Comparison of ENCODE assay signal across 18 cellular contexts in genomic region chr20:46346770-46347169, GRCh38. TPM values are rescaled to one million over a fixed set of nuclear protein-coding genes. Genes with fewer than 3 reads are reported as not detected.
A peak's percentile ranks its signal among the peaks of the same experiment; 100 is the strongest.
DNase-seq lines count a peak whose midpoint lies in the region; ATAC-seq, FAIRE-seq and TF ChIP-seq lines count a peak whose summit lies in the region.
"Had no signal": no experiment of that assay in that cellular context is flagged by ENCODE, and none has a peak within 500 bp of the region (broad histone marks: within the 10 kb centered on the region; RNA-seq: fewer than 3 reads in every experiment).

No MANE protein-coding gene starts in this region.

- no peak for TF ChIP-seq EP300 in gastroesophageal sphincter (IDR thresholded peaks at IDR 0.05)

- CTCF ChIA-PET in Caco-2 (lab: Charles Lee): interaction anchor here (0.7 to 0.9 kb wide), 2 partner anchors 12 to 406 kb away, joined by 3 to 5 read pairs; no protein-coding TSS in a partner anchor

- no peak overlapping the region for H3K9ac ChIP-seq in kidney (ENCODE audit: low read length in 2 of 2)
- H3K9ac ChIP-seq: BLaER1 had no signal

- TF ChIP-seq POLR2A in gastroesophageal sphincter (IDR thresholded peaks at IDR 0.05): no peak

- in situ Hi-C loops in HAP-1 (cut with MboI; ENCODE audit: low sequenced_read_pairs): loop anchor here (25.0 kb wide), 1 partner anchor 209 kb away; no protein-coding TSS in a partner anchor

- H3K4me1 Mint-ChIP-seq in Caco-2 (ENCODE audit: low read depth, unreplicated experiment): peaks cover 14% of the 10 kb centered on the region

- H3K27ac ChIP-seq in kidney (ENCODE audit: low read depth in 2 of 2, low read length in 2 of 2): no peak overlapping the region
- no peak overlapping the region for H3K27ac ChIP-seq in gastroesophageal sphincter
- H3K27ac ChIP-seq: 22Rv1, BLaER1 had no signal

- no peak for FAIRE-seq in kidney (lab: Jason Lieb, UNC)
- FAIRE-seq: D721Med, G401.6 had no signal

- TF ChIP-seq CTCF in Caco-2 (IDR thresholded peaks at IDR 0.05; ENCODE audit: insufficient read depth in 1 of 2, low read depth in 1 of 2, low read length in 1 of 2, severe bottlenecking in 1 of 2, unreplicated experiment in 1 of 2): no peak
- TF ChIP-seq CTCF in kidney (IDR thresholded peaks at IDR 0.05; ENCODE audit: borderline replicate concordance, extremely low read depth, insufficient read depth): no peak
- TF ChIP-seq CTCF in gastroesophageal sphincter (IDR thresholded peaks at IDR 0.05): no peak

- H3K36me3 Mint-ChIP-seq in Caco-2 (ENCODE audit: insufficient read depth, unreplicated experiment): peaks cover 13% of the 10 kb centered on the region

- DNase-seq in NCI-H2227 treated with DMSO at 0.1 percent for 48 hours (lab: John Stamatoyannopoulos, UW) (peak; percentile 26), NCI-H2227 (lab: John Stamatoyannopoulos, UW; ENCODE audit: unreplicated experiment) (no peak), Caco-2 (no peak), SK-N-DZ (ENCODE audit: low spot score) (peak; percentile 69), kidney (peak; percentile 2), HAP-1 (ENCODE audit: low spot score in 2 of 2) (no peak)
- DNase-seq: DMS153, DMS79 treated with DMSO at 0.1 percent for 48 hours, EL, H7, KBM-7 had no signal

- H3K36me3 ChIP-seq in Caco-2 (ENCODE audit: control insufficient read depth, insufficient read depth, low read length): peaks cover 2% of the 10 kb centered on the region
- peaks cover 5 to 8% of the 10 kb centered on the region in 2 donors for H3K36me3 ChIP-seq in kidney (ENCODE audit: control insufficient read depth in 1 of 2, insufficient read depth in 2 of 2, low read length in 2 of 2)
- H3K36me3 ChIP-seq in HAP-1 (replicated peaks): 0 out of 2 replicates have a peak, but pooled peaks cover 4% of the 10 kb centered on the region
- H3K36me3 ChIP-seq in gastroesophageal sphincter: peaks cover 0 to 52% of the 10 kb centered on the region in 2 donors

- WGBS in gastroesophageal sphincter (ENCODE audit: low coverage in 1 of 2), 2 donors: 66 to 84% methylated on average over 5 to 6 of the region's 8 CpGs

- H3K27me3 Mint-ChIP-seq in Caco-2 (ENCODE audit: insufficient read depth, unreplicated experiment): peaks cover 8% of the 10 kb centered on the region

- no peak overlapping the region for H3K4me3 Mint-ChIP-seq in Caco-2 (ENCODE audit: unreplicated experiment)

- no peak overlapping the region for H3K27ac Mint-ChIP-seq in Caco-2 (ENCODE audit: unreplicated experiment)

- H3K4me1 ChIP-seq in Caco-2 (peaks cover 5% of the 10 kb centered on the region; the same call in 1 of the 2 replicates), kidney (ENCODE audit: control insufficient read depth in 1 of 2, insufficient read depth in 1 of 2, low read depth in 1 of 2, low read length in 2 of 2) (peaks cover 13 to 17% of the 10 kb centered on the region in 2 donors), HAP-1 (peaks cover 2% of the 10 kb centered on the region; the same call in 1 of the 2 replicates), gastroesophageal sphincter (peaks cover 0 to 50% (median 0%) of the 10 kb centered on the region in 3 donors)

- H3K9me3 Mint-ChIP-seq in Caco-2 (ENCODE audit: unreplicated experiment): no peaks in the 10 kb centered on the region

- no peak overlapping the region for H3K4me3 ChIP-seq in Caco-2 (ENCODE audit: low read depth, low read length)
- no peak overlapping the region for H3K4me3 ChIP-seq in kidney (ENCODE audit: low read length in 2 of 2)
- H3K4me3 ChIP-seq in HAP-1: no peak overlapping the region
- H3K4me3 ChIP-seq in gastroesophageal sphincter: no peak overlapping the region
- H3K4me3 ChIP-seq: BLaER1 had no signal

- peaks cover 4% of the 10 kb centered on the region; the same call in 1 of the 2 replicates for H3K27me3 ChIP-seq in Caco-2 (replicated peaks; ENCODE audit: control insufficient read depth, insufficient read depth, low read length)
- H3K27me3 ChIP-seq in HAP-1 (ENCODE audit: low read depth): peaks cover 28% of the 10 kb centered on the region
- peaks cover 16% of the 10 kb centered on the region for H3K27me3 ChIP-seq in gastroesophageal sphincter

- POLR2A ChIA-PET in Caco-2 (lab: Charles Lee): no interaction called here

- ATAC-seq in gastroesophageal sphincter (no peak), GM18907 (IDR thresholded peaks at IDR 0.05; ENCODE audit: unreplicated experiment) (no peak)

- H3K9me3 ChIP-seq in Caco-2 (no peaks in the 10 kb centered on the region), kidney (ENCODE audit: control insufficient read depth in 1 of 2, low read length in 2 of 2) (no peaks in the 10 kb centered on the region), HAP-1 (no peaks in the 10 kb centered on the region), gastroesophageal sphincter (no peaks in the 10 kb centered on the region)
- H3K9me3 ChIP-seq: BLaER1 had no signal

- BruUV-seq in Caco-2 (replicated peaks; lab: Mats Ljungman, UMichigan): TSS peak; percentile 7

- intact Hi-C loops in Caco-2 (cut with micrococcal nuclease; ENCODE audit: unreplicated experiment) (no loop called here), kidney (cut with DNase I) (no loop called here)

RNA-seq across cellular contexts. Expression of gene CDH22, which starts 38.5 kb away (rescaled TPM):
- total RNA-seq in Caco-2 (2022): 0.11 TPM in 1 of 2 replicates, not detected in the other
- polyA plus RNA-seq in SK-N-DZ (2014; cell fraction: cytosol; rRNA removed): 0.14 TPM in 1 of 2 replicates, not detected in the other
- not detected in 2 replicates for polyA plus RNA-seq in SK-N-DZ (2014; cell fraction: nucleus; rRNA removed)
- total RNA-seq in kidney: 1.6 TPM
- 0.19 TPM for polyA plus RNA-seq in kidney (ENCODE audit: insufficient read depth, low read depth, low replicate concordance)
- total RNA-seq in gastroesophageal sphincter: under 1 TPM in 1 of 4 donors, not detected in 3; 0.15 TPM
- total RNA-seq: A673 had no signal

RNA-seq across cellular contexts. Expression of gene ELMO2, which starts 59.6 kb away (rescaled TPM):
- total RNA-seq in Caco-2 (2022): 75.0 and 82.4 TPM in 2 replicates
- polyA plus RNA-seq in SK-N-DZ (2014; cell fraction: cytosol; rRNA removed): 36.8 and 43.4 TPM in 2 replicates
- 54.2 and 54.6 TPM in 2 replicates for polyA plus RNA-seq in SK-N-DZ (2014; cell fraction: nucleus; rRNA removed)
- 43.0 TPM for total RNA-seq in kidney
- 21.0 TPM for polyA plus RNA-seq in kidney (ENCODE audit: insufficient read depth, low read depth, low replicate concordance)
- 10 to 100 TPM; 41.6 to 69.1 (median 53.8) TPM for total RNA-seq in gastroesophageal sphincter

Comparison
In these comparisons a context has a peak if more than half of its experiments do, and no peak if none do; other contexts are left out.
1. DNase-seq: peak in NCI-H2227 treated with DMSO at 0.1 percent for 48 hours (single experiment), SK-N-DZ (single experiment) and kidney (single experiment); none in NCI-H2227 (single experiment), Caco-2 (0 of 2) and HAP-1 (0 of 2).